9 cellular contexts compared by ENCODE assay signal in genomic region chr12:124720687-124721500, GRCh38.
A peak's percentile ranks its signal among the peaks of the same experiment; 100 is the strongest.
DNase-seq lines count a peak whose midpoint lies in the region; ATAC-seq and TF ChIP-seq lines count a peak whose summit lies in the region.
"Had no signal": no experiment of that assay in that cellular context is flagged by ENCODE, and none has a peak within 500 bp of the region (broad histone marks: within the 10 kb centered on the region; RNA-seq: fewer than 3 reads in every experiment).

No MANE protein-coding gene starts in this region.

- H3K27ac ChIP-seq in endodermal cell (ENCODE audit: low read depth, low read length) (peak overlapping the region; percentile 31), neural progenitor cell (no peak overlapping the region)
- H3K27ac ChIP-seq in CD4-positive, alpha-beta T cell (ENCODE audit: low read depth, low read length), result no peak overlapping the region
- H3K27ac ChIP-seq: cardiac muscle cell had no signal

- H3K4me3 ChIP-seq in endodermal cell (ENCODE audit: low read length) (no peak overlapping the region), neural progenitor cell (no peak overlapping the region)
- H3K4me3 ChIP-seq: cardiac muscle cell had no signal

- H3K36me3 ChIP-seq in endodermal cell (ENCODE audit: control insufficient read depth, insufficient read depth, low read length) (no peaks in the 10 kb centered on the region), neural progenitor cell (no peaks in the 10 kb centered on the region)
- H3K36me3 ChIP-seq: cardiac muscle cell had no signal

- POLR2A ChIA-PET in CD4-positive, alpha-beta T cell (lab: Charles Lee), result no interaction called here

- H4K20me1 ChIP-seq in neural progenitor cell (ENCODE audit: low read depth), result no peaks in the 10 kb centered on the region

- in situ Hi-C loops in G401 (cut with HindIII; ENCODE audit: low sequenced_read_pairs), result no loop called here

- no peaks in the 10 kb centered on the region for H3K79me2 ChIP-seq in neural progenitor cell (ENCODE audit: low read depth)

- H3K9me3 Mint-ChIP-seq in endodermal cell, result peaks cover 5% of the 10 kb centered on the region
- H3K9me3 Mint-ChIP-seq in neural progenitor cell, result peaks cover 5% of the 10 kb centered on the region
- no peaks in the 10 kb centered on the region for H3K9me3 Mint-ChIP-seq in CD4-positive, alpha-beta T cell

- no peaks in the 10 kb centered on the region for H3K27me3 Mint-ChIP-seq in endodermal cell (ENCODE audit: insufficient read depth)
- peaks cover 16% of the 10 kb centered on the region for H3K27me3 Mint-ChIP-seq in neural progenitor cell (ENCODE audit: insufficient read depth, low read depth)
- H3K27me3 Mint-ChIP-seq in CD4-positive, alpha-beta T cell, result no peaks in the 10 kb centered on the region

- no peak overlapping the region for H3K4me2 ChIP-seq in neural progenitor cell

- no peak overlapping the region for H3K4me3 Mint-ChIP-seq in endodermal cell
- no peak overlapping the region for H3K4me3 Mint-ChIP-seq in neural progenitor cell
- no peak overlapping the region for H3K4me3 Mint-ChIP-seq in CD4-positive, alpha-beta T cell

- H3K9ac ChIP-seq in endodermal cell (ENCODE audit: extremely low read depth, low read length, poor library complexity, severe bottlenecking), result no peak overlapping the region
- H3K9ac ChIP-seq in neural progenitor cell, result no peak overlapping the region

- no peak for TF ChIP-seq CTCF in endodermal cell (conservative IDR thresholded peaks at IDR 0.05)
- no peak for TF ChIP-seq CTCF in neural progenitor cell (IDR thresholded peaks at IDR 0.05)
- no peak for TF ChIP-seq CTCF in CD4-positive, alpha-beta T cell (IDR thresholded peaks at IDR 0.05)

- WGBS in endodermal cell (ENCODE audit: insufficient coverage in 1 of 2, insufficient read length in 1 of 2), 2 experiments, result 85 to 92% methylated on average over 13 to 16 of the region's 16 CpGs

- H3K9me3 ChIP-seq in endodermal cell (ENCODE audit: control insufficient read depth, low read length) (no peaks in the 10 kb centered on the region), neural progenitor cell (ENCODE audit: low read depth) (no peaks in the 10 kb centered on the region)
- no peaks in the 10 kb centered on the region for H3K9me3 ChIP-seq in CD4-positive, alpha-beta T cell (ENCODE audit: control insufficient read depth, low read length)

- DNase-seq in G401 (ENCODE audit: low spot score) (peak; percentile 94), NCI-H345 treated with DMSO at 0.1 percent for 48 hours (lab: John Stamatoyannopoulos, UW; ENCODE audit: unreplicated experiment) (peak; percentile 95), endodermal cell (no peak), neural progenitor cell (ENCODE audit: low spot score) (no peak), T-helper 2 cell (no peak)
- DNase-seq in CD4-positive, alpha-beta T cell, result no peak

- CTCF ChIA-PET in CD4-positive, alpha-beta T cell (lab: Charles Lee), result no interaction called here

- ATAC-seq in HG02870 (IDR thresholded peaks at IDR 0.05; ENCODE audit: unreplicated experiment) (no peak), HG03108 (IDR thresholded peaks at IDR 0.05; ENCODE audit: unreplicated experiment) (no peak)
- no peak for ATAC-seq in CD4-positive, alpha-beta T cell (ENCODE audit: poor library complexity)

- no peaks in the 10 kb centered on the region for H3K4me1 ChIP-seq in endodermal cell (ENCODE audit: control insufficient read depth, insufficient read depth, low read length)
- peaks cover 5% of the 10 kb centered on the region for H3K4me1 ChIP-seq in neural progenitor cell

- intact Hi-C loops in CD4-positive, alpha-beta T cell (cut with DNase I, micrococcal nuclease), result no loop called here

- no peak overlapping the region for H2AFZ ChIP-seq in neural progenitor cell (replicated peaks)

- no peaks in the 10 kb centered on the region for H3K4me1 Mint-ChIP-seq in endodermal cell
- peaks cover 37% of the 10 kb centered on the region for H3K4me1 Mint-ChIP-seq in neural progenitor cell
- no peaks in the 10 kb centered on the region for H3K4me1 Mint-ChIP-seq in CD4-positive, alpha-beta T cell (ENCODE audit: low read depth)

- H3K36me3 Mint-ChIP-seq in endodermal cell (ENCODE audit: low read depth), result no peaks in the 10 kb centered on the region
- H3K36me3 Mint-ChIP-seq in neural progenitor cell, result no peaks in the 10 kb centered on the region
- H3K36me3 Mint-ChIP-seq in CD4-positive, alpha-beta T cell (ENCODE audit: low read depth), result no peaks in the 10 kb centered on the region

- H3K27ac Mint-ChIP-seq in endodermal cell (no peak overlapping the region), neural progenitor cell (peak overlapping the region; percentile 47)
- H3K27ac Mint-ChIP-seq in CD4-positive, alpha-beta T cell, result no peak overlapping the region

- no peaks in the 10 kb centered on the region for H3F3A ChIP-seq in neural progenitor cell (ENCODE audit: low read depth)

- H3K27me3 ChIP-seq in endodermal cell (ENCODE audit: control insufficient read depth, insufficient read depth, low read length, poor library complexity, severe bottlenecking) (no peaks in the 10 kb centered on the region), neural progenitor cell (no peaks in the 10 kb centered on the region)
- H3K27me3 ChIP-seq in CD4-positive, alpha-beta T cell (ENCODE audit: control insufficient read depth, insufficient read depth, low read length), result no peaks in the 10 kb centered on the region
- H3K27me3 ChIP-seq: cardiac muscle cell had no signal

Comparison
In these comparisons a context has a peak if more than half of its experiments do, and no peak if none do; other contexts are left out.
1. DNase-seq: peak in G401 (single experiment) and NCI-H345 treated with DMSO at 0.1 percent for 48 hours (single experiment); none in endodermal cell (single experiment), neural progenitor cell (single experiment), T-helper 2 cell (0 of 5) and CD4-positive, alpha-beta T cell (0 of 10).